In genomic region chr6:72930733-72931132, GRCh38 we compare ENCODE assay signal across 28 cellular contexts.
"Had no signal": no experiment of that assay in that cellular context is flagged by ENCODE, and none has a peak within 500 bp of the region (broad histone marks: within the 10 kb centered on the region; RNA-seq: fewer than 3 reads in every experiment).

No MANE protein-coding gene starts in this region.

- H3K9me3 ChIP-seq: ascending aorta, body of pancreas, breast epithelium had no signal

- H3K36me3 ChIP-seq: ascending aorta, breast epithelium had no signal

- H3K4me3 ChIP-seq: ascending aorta, body of pancreas, breast epithelium, PC-9 had no signal

- ATAC-seq: activated CD8-positive, alpha-beta T cell treated with anti-CD3 and anti-CD28 coated beads for 36 hours; body of pancreas; Right ventricle myocardium inferior; SK-N-SH treated with all-trans-retinoic acid at 6 μM for 48 hours had no signal

- DNase-seq: activated CD4-positive, alpha-beta T cell treated with anti-CD3 and anti-CD28 coated beads, Interleukin-2, amount 10 ng/mL, durations not matched to agents 24 days and 14 days; activated CD4-positive, alpha-beta T cell treated with anti-CD3 and anti-CD28 coated beads, Interleukin-2, amount 50 U/mL, for 4 hours; activated CD8-positive, alpha-beta T cell treated with anti-CD3 and anti-CD28 coated beads for 36 hours; activated gamma-delta T cell; activated naive CD4-positive, alpha-beta T cell treated with Interleukin-2 at 50 U/mL for 16 hours; activated naive CD8-positive, alpha-beta T cell treated with anti-CD3 and anti-CD28 coated beads, Interleukin-2, amount 10 ng/mL, durations not matched to agents 7 days and 5 days; activated T-cell treated with anti-CD3 and anti-CD28 coated beads, Interleukin-2, amount 50 U/mL, for 24 hours; amygdala; body of pancreas; Karpas-422; KBM-7; NCI-H1048; NCI-H1105 treated with DMSO at 0.1 percent for 48 hours; NCI-H1436; NCI-H187; NCI-H2029 treated with DMSO at 0.1 percent for 48 hours; NCI-H2107; NCI-H2171; NCI-H510A; NCI-H526 treated with DMSO at 0.1 percent for 48 hours; PC-9; SIG-M5; T1000 had no signal

- H3K4me1 ChIP-seq: ascending aorta, body of pancreas, breast epithelium had no signal

- H3K27me3 ChIP-seq: ascending aorta, body of pancreas, breast epithelium had no signal

- H3K27ac ChIP-seq: ascending aorta, body of pancreas, breast epithelium, PC-9, RWPE1 had no signal
